Comparison of ENCODE assay signal across 15 cellular contexts in genomic region chr6:1724124-1724523, GRCh38.
DNase-seq lines count a peak whose midpoint lies in the region; ATAC-seq, FAIRE-seq and TF ChIP-seq lines count a peak whose summit lies in the region.
"Had no signal": no experiment of that assay in that cellular context is flagged by ENCODE, and none has a peak within 500 bp of the region (broad histone marks: within the 10 kb centered on the region; RNA-seq: fewer than 3 reads in every experiment).

No MANE protein-coding gene starts in this region.

- H3K36me3 ChIP-seq in hepatocyte (replicated peaks; ENCODE audit: insufficient read depth, low read depth) (no peaks in the 10 kb centered on the region), vagina (no peaks in the 10 kb centered on the region)

- no peaks in the 10 kb centered on the region for H4K20me1 ChIP-seq in hepatocyte (ENCODE audit: insufficient read depth, poor library complexity, severe bottlenecking)

- no peaks in the 10 kb centered on the region for H3K4me1 ChIP-seq in hepatocyte (ENCODE audit: insufficient read depth)
- H3K4me1 ChIP-seq in vagina = no peaks in the 10 kb centered on the region
- H3K4me1 ChIP-seq: parathyroid adenoma had no signal

- peak overlapping the region; percentile 74 for H3K27ac Mint-ChIP-seq in Calu3 (ENCODE audit: unreplicated experiment)
- H3K27ac Mint-ChIP-seq: activated T-cell treated with anti-CD3 and anti-CD28 coated beads, Interleukin-2, amount 50 U/mL, for 72 hours had no signal

- peaks cover 41% of the 10 kb centered on the region for H3K4me1 Mint-ChIP-seq in Calu3 (ENCODE audit: low read depth, unreplicated experiment)

- DNase-seq in Calu3 (peak; percentile 39), NCI-H1105 (lab: John Stamatoyannopoulos, UW) (peak; percentile 69), NCI-H748 (lab: John Stamatoyannopoulos, UW; ENCODE audit: unreplicated experiment) (peak; percentile 96), hepatocyte (ENCODE audit: low spot score) (no peak), globus pallidus (ENCODE audit: low spot score) (no peak), vagina (ENCODE audit: extremely low spot score in 2 of 2) (no peak), H54 (ENCODE audit: insufficient read length, low spot score) (no peak)
- DNase-seq: activated CD4-positive, alpha-beta T cell treated with anti-CD3 and anti-CD28 coated beads for 48 hours; activated T-cell treated with anti-CD3 and anti-CD28 coated beads, Interleukin-2, amount 50 U/mL, for 72 hours; NCI-H446 treated with DMSO at 0.1 percent for 48 hours; RPMI8226 had no signal

- 55% methylated on average over 9 of the region's 9 CpGs for WGBS in hepatocyte (ENCODE audit: low lambda C conversion rate, missing lambda C conversion rate)

- H3K79me2 ChIP-seq in hepatocyte = no peaks in the 10 kb centered on the region
- H3K79me2 ChIP-seq: parathyroid adenoma had no signal

- H3K27ac ChIP-seq in hepatocyte (peak overlapping the region; percentile 21), vagina (no peak overlapping the region)
- H3K27ac ChIP-seq: KMS-11, parathyroid adenoma had no signal

- H3K4me3 ChIP-seq in hepatocyte (no peak overlapping the region), vagina (no peak overlapping the region)

- H3K9me3 Mint-ChIP-seq in Calu3 (ENCODE audit: low read depth, unreplicated experiment) = no peaks in the 10 kb centered on the region
- H3K9me3 Mint-ChIP-seq: activated T-cell treated with anti-CD3 and anti-CD28 coated beads, Interleukin-2, amount 50 U/mL, for 72 hours had no signal

- intact Hi-C loops in Calu3 (cut with micrococcal nuclease; ENCODE audit: unreplicated experiment) = loop anchor here (2.0 kb wide), 2 partner anchors 39 to 47 kb away; no protein-coding TSS in a partner anchor
- intact Hi-C loops in vagina (cut with DNase I) = no loop called here

- H3K9me3 ChIP-seq in hepatocyte (ENCODE audit: low read depth) = no peaks in the 10 kb centered on the region
- no peaks in the 10 kb centered on the region for H3K9me3 ChIP-seq in vagina

- BruUV-seq in Calu3 (replicated peaks; lab: Mats Ljungman, UMichigan) = TSS peak; percentile 87

- no peaks in the 10 kb centered on the region for H3K9me2 ChIP-seq in hepatocyte (replicated peaks; ENCODE audit: insufficient read depth)

- TF ChIP-seq POLR2A in vagina (IDR thresholded peaks at IDR 0.05) = no peak
- no peak for TF ChIP-seq POLR2A in H54 (IDR thresholded peaks at IDR 0.05; ENCODE audit: low read depth, low read length)

- no peaks in the 10 kb centered on the region for H3K27me3 Mint-ChIP-seq in Calu3 (ENCODE audit: unreplicated experiment)

- H3K4me3 Mint-ChIP-seq in Calu3 (ENCODE audit: low read depth, unreplicated experiment) = no peak overlapping the region
- H3K4me3 Mint-ChIP-seq: activated T-cell treated with anti-CD3 and anti-CD28 coated beads, Interleukin-2, amount 50 U/mL, for 72 hours had no signal

- CTCF ChIA-PET in Calu3 (lab: Charles Lee) = interaction anchor here (1.6 kb wide), 1 partner anchor 9 kb away, joined by 3 read pairs; no protein-coding TSS in a partner anchor

- H3K27me3 ChIP-seq in hepatocyte = no peaks in the 10 kb centered on the region
- H3K27me3 ChIP-seq in vagina = no peaks in the 10 kb centered on the region

- ATAC-seq in GM19351 (IDR thresholded peaks at IDR 0.05; ENCODE audit: unreplicated experiment) = no peak
- ATAC-seq: activated T-cell treated with anti-CD3 and anti-CD28 coated beads, Interleukin-2, amount 50 U/mL, for 72 hours had no signal

- TF ChIP-seq CTCF in Calu3 (IDR thresholded peaks at IDR 0.05; ENCODE audit: unreplicated experiment) = no peak
- TF ChIP-seq CTCF in hepatocyte (IDR thresholded peaks at IDR 0.05; ENCODE audit: poor library complexity) = no peak
- TF ChIP-seq CTCF in vagina (IDR thresholded peaks at IDR 0.05) = no peak

- H3K4me2 ChIP-seq in hepatocyte = no peak overlapping the region
- H3K4me2 ChIP-seq: KMS-11 had no signal

- H2AFZ ChIP-seq in hepatocyte = no peak overlapping the region
- H2AFZ ChIP-seq: parathyroid adenoma had no signal

- H3K36me3 Mint-ChIP-seq in Calu3 (ENCODE audit: insufficient read depth, unreplicated experiment) = peaks cover 5% of the 10 kb centered on the region

- no peak for FAIRE-seq in H54 (lab: Jason Lieb, UNC)
- FAIRE-seq: H1 had no signal

Comparison
In these comparisons a context has a peak if more than half of its experiments do, and no peak if none do; other contexts are left out.
1. DNase-seq: peak in Calu3 (single experiment), NCI-H1105 (single experiment) and NCI-H748 (single experiment); none in hepatocyte (single experiment), globus pallidus (single experiment), vagina (0 of 2) and H54 (single experiment).